Comparison of ENCODE assay signal across 8 cellular contexts in the genomic region with DNA sequence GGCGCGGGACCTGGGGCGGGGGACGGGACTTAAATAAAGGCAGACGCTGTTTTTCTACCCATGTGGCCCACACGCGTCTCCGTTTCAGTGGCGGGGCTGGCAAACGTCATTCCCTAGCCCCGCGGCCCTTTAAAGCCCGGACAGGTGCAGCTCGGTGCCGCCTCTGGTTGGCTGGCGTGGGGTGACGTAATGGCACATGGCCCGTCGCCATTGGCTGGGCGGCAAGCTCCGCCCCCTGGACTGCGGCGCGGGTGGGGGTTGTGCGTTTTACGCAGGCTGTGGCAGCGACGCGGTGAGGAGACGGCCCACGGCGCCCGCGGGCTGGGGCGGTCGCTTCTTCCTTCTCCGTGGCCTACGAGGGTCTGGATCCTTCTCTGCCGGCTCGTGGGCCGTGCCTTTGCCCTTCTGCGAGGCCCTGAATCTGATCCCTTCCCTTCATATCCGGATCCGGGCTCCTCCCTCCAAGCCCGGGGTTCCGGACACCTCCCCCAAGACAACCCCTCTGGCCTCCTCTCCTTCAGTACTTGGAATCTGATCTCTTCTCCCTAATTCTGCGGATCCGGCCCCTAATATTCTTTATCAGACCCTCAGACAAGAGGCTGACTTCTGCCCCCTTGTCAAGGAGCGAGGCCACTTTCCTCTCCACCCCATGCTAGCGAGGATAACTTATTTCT. TPM values are rescaled to one million over a fixed set of nuclear protein-coding genes. Genes with fewer than 3 reads are reported as not detected.
A peak's percentile ranks its signal among the peaks of the same experiment; 100 is the strongest.
DNase-seq lines count a peak whose midpoint lies in the region; ATAC-seq and TF ChIP-seq lines count a peak whose summit lies in the region.

A gene with protein sequence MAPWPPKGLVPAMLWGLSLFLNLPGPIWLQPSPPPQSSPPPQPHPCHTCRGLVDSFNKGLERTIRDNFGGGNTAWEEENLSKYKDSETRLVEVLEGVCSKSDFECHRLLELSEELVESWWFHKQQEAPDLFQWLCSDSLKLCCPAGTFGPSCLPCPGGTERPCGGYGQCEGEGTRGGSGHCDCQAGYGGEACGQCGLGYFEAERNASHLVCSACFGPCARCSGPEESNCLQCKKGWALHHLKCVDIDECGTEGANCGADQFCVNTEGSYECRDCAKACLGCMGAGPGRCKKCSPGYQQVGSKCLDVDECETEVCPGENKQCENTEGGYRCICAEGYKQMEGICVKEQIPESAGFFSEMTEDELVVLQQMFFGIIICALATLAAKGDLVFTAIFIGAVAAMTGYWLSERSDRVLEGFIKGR (plus strand): TSS at position 274 of the 674 bp plus-strand sequence. CDS start 605 bp downstream, outside the sequence.

- H3K36me3 ChIP-seq in psoas muscle (ENCODE audit: insufficient read depth in 1 of 2, low read depth in 1 of 2) (peaks cover 0 to 50% of the 10 kb centered on the region in 2 donors), urinary bladder (ENCODE audit: insufficient read depth) (peaks cover 4% of the 10 kb centered on the region)

- peak; percentile 95 for DNase-seq in GM13977 (ENCODE audit: low spot score)
- peak; percentile 55 for DNase-seq in NCI-H1694 treated with DMSO at 0.1 percent for 48 hours (lab: John Stamatoyannopoulos, UW)
- peak; percentile 93 to 98 (median 96) for DNase-seq in T-helper 2 cell
- peak; percentile 98 for DNase-seq in left ventricle myocardium superior
- DNase-seq in psoas muscle = peak; percentile 94 to 98

- H3K4me3 ChIP-seq in psoas muscle (peak within 1 kb of the TSS; percentile 79), urinary bladder (ENCODE audit: low read depth, low read length) (peak within 1 kb of the TSS; percentile 71)

- in situ Hi-C loops in GM13977 (cut with MboI; ENCODE audit: low pct_unique_long_range_greater_than_20kb, low sequenced_read_pairs, unreplicated experiment) = no loop called here

- 0% methylated on average over 41 to 50 of the region's 50 CpGs for WGBS in psoas muscle, 3 donors
- under 1% methylated on average over 50 of the region's 50 CpGs for WGBS in urinary bladder

- ATAC-seq in HG02840 (IDR thresholded peaks at IDR 0.05; ENCODE audit: low FRiP score, unreplicated experiment) = peak; percentile 91
- ATAC-seq in left ventricle myocardium superior = peak; percentile 96
- ATAC-seq in psoas muscle = peak; percentile 93 to 95 (median 94)

- H3K9me3 ChIP-seq in psoas muscle = no peaks in the 10 kb centered on the region

- intact Hi-C loops in left ventricle myocardium superior (cut with micrococcal nuclease) = no loop called here
- intact Hi-C loops in psoas muscle (cut with DNase I) = loop anchor here in 1 of 2 donors (1.0 to 10.0 kb wide), 2 partner anchors 44 to 291 kb away; no protein-coding TSS in a partner anchor

- H3K4me1 ChIP-seq in psoas muscle (peaks cover 26% of the 10 kb centered on the region), urinary bladder (ENCODE audit: insufficient read depth) (no peaks in the 10 kb centered on the region)

- no peaks in the 10 kb centered on the region for H3K27me3 ChIP-seq in psoas muscle (ENCODE audit: insufficient read depth in 3 of 3, low read length in 2 of 3)

- no peak for TF ChIP-seq CTCF in GM13977 (IDR thresholded peaks at IDR 0.05; ENCODE audit: extremely low read depth, insufficient read depth, missing control alignments)
- no peak for TF ChIP-seq CTCF in psoas muscle (IDR thresholded peaks at IDR 0.05)

- H3K27ac ChIP-seq in angular gyrus (ENCODE audit: low read depth, low read length) (peak within 1 kb of the TSS; percentile 96), psoas muscle (peak within 1 kb of the TSS; percentile 94), urinary bladder (ENCODE audit: low read depth) (peak within 1 kb of the TSS; percentile 95)

RNA-seq across cellular contexts. Expression of the gene that starts here (rescaled TPM):
- total RNA-seq in left ventricle myocardium superior = 62.7 TPM
- total RNA-seq in psoas muscle = 10 to 100 TPM; 28.5 to 47.5 (median 37.8) TPM
- 10 to 100 TPM; 24.2 to 35.0 (median 25.2) TPM for polyA plus RNA-seq in psoas muscle
- 22.9 TPM for total RNA-seq in urinary bladder
- 72.3 TPM for polyA plus RNA-seq in urinary bladder

Comparison
In these comparisons a context has a peak if more than half of its experiments do, and no peak if none do; other contexts are left out.
1. Peak in every context shown above with its lines: DNase-seq, ATAC-seq, H3K4me3 ChIP-seq and H3K27ac ChIP-seq.